Comparison of ENCODE assay signal across 1 cellular context in genomic region chr21:39611547-39612190, GRCh38.
TF ChIP-seq lines count a peak whose summit lies in the region.

No MANE protein-coding gene starts in this region.

TF ChIP-seq in H1, 55 proteins besides CTCF, POLR2A, EP300 and RAD21 (continued from another document):
- TF ChIP-seq, protein P1, sequence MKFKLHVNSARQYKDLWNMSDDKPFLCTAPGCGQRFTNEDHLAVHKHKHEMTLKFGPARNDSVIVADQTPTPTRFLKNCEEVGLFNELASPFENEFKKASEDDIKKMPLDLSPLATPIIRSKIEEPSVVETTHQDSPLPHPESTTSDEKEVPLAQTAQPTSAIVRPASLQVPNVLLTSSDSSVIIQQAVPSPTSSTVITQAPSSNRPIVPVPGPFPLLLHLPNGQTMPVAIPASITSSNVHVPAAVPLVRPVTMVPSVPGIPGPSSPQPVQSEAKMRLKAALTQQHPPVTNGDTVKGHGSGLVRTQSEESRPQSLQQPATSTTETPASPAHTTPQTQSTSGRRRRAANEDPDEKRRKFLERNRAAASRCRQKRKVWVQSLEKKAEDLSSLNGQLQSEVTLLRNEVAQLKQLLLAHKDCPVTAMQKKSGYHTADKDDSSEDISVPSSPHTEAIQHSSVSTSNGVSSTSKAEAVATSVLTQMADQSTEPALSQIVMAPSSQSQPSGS (IDR thresholded peaks at IDR 0.05; ENCODE audit: low read length) = no peak; the same call in 1 of the 2 replicates
- TF ChIP-seq CEBPB (IDR thresholded peaks at IDR 0.05; ENCODE audit: low read depth, low read length) = no peak
- TF ChIP-seq TAF7 (optimal IDR thresholded peaks at IDR 0.05; ENCODE audit: borderline replicate concordance, low read depth, low read length) = no peak
- no peak for TF ChIP-seq EZH2 (IDR thresholded peaks at IDR 0.05; ENCODE audit: low read depth, low read length, severe bottlenecking)
- no peak for TF ChIP-seq TCF12 (IDR thresholded peaks at IDR 0.05; ENCODE audit: low read depth, low read length)
- TF ChIP-seq EGR1 (IDR thresholded peaks at IDR 0.05; ENCODE audit: borderline replicate concordance, low read depth, low read length) = no peak
- TF ChIP-seq E2F6 (IDR thresholded peaks at IDR 0.05) = peak; percentile 44; the same call in 1 of the 2 replicates
- TF ChIP-seq SIRT6 (IDR thresholded peaks at IDR 0.05; ENCODE audit: low read length) = no peak
- 0 out of 2 replicates have a peak, but pooled peaks have one; percentile 30 for TF ChIP-seq CHD2 (IDR thresholded peaks at IDR 0.05; ENCODE audit: low read length)
- TF ChIP-seq HDAC2 (IDR thresholded peaks at IDR 0.05; ENCODE audit: borderline replicate concordance in 1 of 2, low read depth in 2 of 2, low read length in 2 of 2) = no peak
- no peak for TF ChIP-seq CBX8 (IDR thresholded peaks at IDR 0.05; ENCODE audit: borderline replicate concordance, low read depth, low read length)
- no peak for TF ChIP-seq RBBP5 (IDR thresholded peaks at IDR 0.05; ENCODE audit: borderline replicate concordance, low read depth, low read length)
